Comparison of ENCODE assay signal across 8 cellular contexts in genomic region chr19:10580979-10581631, GRCh38. TPM values are rescaled to one million over a fixed set of nuclear protein-coding genes. Genes with fewer than 3 reads are reported as not detected.
DNase-seq lines count a peak whose midpoint lies in the region; ATAC-seq and TF ChIP-seq lines count a peak whose summit lies in the region.

No MANE protein-coding gene starts in this region.

- TF ChIP-seq POLR2A in prostate gland (IDR thresholded peaks at IDR 0.05): no peak

- H3K9me3 ChIP-seq in cardiac muscle cell (ENCODE audit: low read depth) (no peaks in the 10 kb centered on the region), prostate gland (no peaks in the 10 kb centered on the region)

- H3K9me3 Mint-ChIP-seq in activated naive CD4-positive, alpha-beta T cell treated with anti-CD3 and anti-CD28 coated beads, Interleukin-2, amount 50 U/mL, for 72 hours: no peaks in the 10 kb centered on the region

- peak; percentile 91 to 95 for ATAC-seq in activated naive CD4-positive, alpha-beta T cell treated with anti-CD3 and anti-CD28 coated beads, Interleukin-2, amount 50 U/mL, for 72 hours
- no peak for ATAC-seq in HG02973 (IDR thresholded peaks at IDR 0.05; ENCODE audit: unreplicated experiment)

- H3K36me3 ChIP-seq in cardiac muscle cell (no peaks in the 10 kb centered on the region), prostate gland (no peaks in the 10 kb centered on the region)

- H3K27ac ChIP-seq in cardiac muscle cell: no peak overlapping the region
- H3K27ac ChIP-seq in prostate gland: no peak overlapping the region

- peak; percentile 100 for TF ChIP-seq CTCF in GM12864 (IDR thresholded peaks at IDR 0.05; ENCODE audit: low read depth, low read length, missing control alignments)
- TF ChIP-seq CTCF in cardiac muscle cell (IDR thresholded peaks at IDR 0.05; ENCODE audit: low read depth, low read length): peak; percentile 100
- peak; percentile 96 to 99 (median 98) for TF ChIP-seq CTCF in prostate gland (IDR thresholded peaks at IDR 0.05)

- no peaks in the 10 kb centered on the region for H3K4me1 ChIP-seq in cardiac muscle cell (ENCODE audit: low read depth)
- no peaks in the 10 kb centered on the region for H3K4me1 ChIP-seq in prostate gland (replicated peaks)

- DNase-seq in GM12864 (ENCODE audit: low read depth): peak; percentile 85
- DNase-seq in NCI-H1092 (lab: John Stamatoyannopoulos, UW): peak; percentile 90
- DNase-seq in SKM-1 treated with dmso at 0.1 percent for 144 hours (lab: John Stamatoyannopoulos, UW; ENCODE audit: unreplicated experiment): peak; percentile 92
- DNase-seq in activated naive CD4-positive, alpha-beta T cell treated with anti-CD3 and anti-CD28 coated beads, Interleukin-2, amount 50 U/mL, for 72 hours (ENCODE audit: low spot score in 2 of 2): peak; percentile 82 to 90
- peak; percentile 93 to 95 for DNase-seq in cardiac muscle cell (ENCODE audit: low read depth in 1 of 2, low spot score in 1 of 2)
- DNase-seq in prostate gland (ENCODE audit: low spot score): peak; percentile 85
- peak; percentile 89 for DNase-seq in ureter (ENCODE audit: low spot score)

- no peak overlapping the region for H3K27ac Mint-ChIP-seq in activated naive CD4-positive, alpha-beta T cell treated with anti-CD3 and anti-CD28 coated beads, Interleukin-2, amount 50 U/mL, for 72 hours

- intact Hi-C loops in prostate gland (cut with DNase I): loop anchor here (1.0 kb wide), 1 partner anchor 63 kb away; no protein-coding TSS in a partner anchor

- WGBS in prostate gland: 24% methylated on average over 31 of the region's 31 CpGs

- H3K4me3 ChIP-seq in GM12864 (ENCODE audit: low read depth, low read length) (no peak overlapping the region), cardiac muscle cell (no peak overlapping the region), prostate gland (no peak overlapping the region)

- H3K27me3 ChIP-seq in cardiac muscle cell (no peaks in the 10 kb centered on the region), prostate gland (replicated peaks; ENCODE audit: insufficient read depth) (no peaks in the 10 kb centered on the region)

- H3K36me3 Mint-ChIP-seq in activated naive CD4-positive, alpha-beta T cell treated with anti-CD3 and anti-CD28 coated beads, Interleukin-2, amount 50 U/mL, for 72 hours: no peaks in the 10 kb centered on the region

RNA-seq across cellular contexts. Expression of gene AP1M2, which starts 6.0 kb away (rescaled TPM):
- total RNA-seq in activated naive CD4-positive, alpha-beta T cell treated with anti-CD3 and anti-CD28 coated beads, Interleukin-2, amount 50 U/mL, for 72 hours: not detected
- total RNA-seq in cardiac muscle cell (0.12 TPM in 1 of 2 replicates, not detected in the other), prostate gland (10 to 100 TPM; 28.1 to 85.8 TPM), ureter (81.4 TPM)
- 0.28 TPM in 1 of 2 replicates, not detected in the other for polyA plus RNA-seq in cardiac muscle cell

RNA-seq across cellular contexts. Expression of gene CDKN2D, which starts 12.3 kb away (rescaled TPM):
- 100 to 1,000 TPM in 1 of 2 donors, 10 to 100 TPM in 1; 43.4 to 248 TPM for total RNA-seq in activated naive CD4-positive, alpha-beta T cell treated with anti-CD3 and anti-CD28 coated beads, Interleukin-2, amount 50 U/mL, for 72 hours
- total RNA-seq in cardiac muscle cell: 11.1 and 15.3 TPM in 2 replicates
- 17.6 and 33.4 TPM in 2 replicates for polyA plus RNA-seq in cardiac muscle cell
- 1 to 10 TPM; 3.7 to 8.2 TPM for total RNA-seq in prostate gland
- total RNA-seq in ureter: 5.4 TPM

RNA-seq across cellular contexts. Expression of gene KRI1, which starts 15.3 kb away (rescaled TPM):
- 10 to 100 TPM; 55.6 to 62.7 TPM for total RNA-seq in activated naive CD4-positive, alpha-beta T cell treated with anti-CD3 and anti-CD28 coated beads, Interleukin-2, amount 50 U/mL, for 72 hours
- total RNA-seq in cardiac muscle cell: 15.3 and 28.3 TPM in 2 replicates
- polyA plus RNA-seq in cardiac muscle cell: 26.1 and 34.9 TPM in 2 replicates
- 10 to 100 TPM; 23.6 to 23.8 TPM for total RNA-seq in prostate gland
- 32.5 TPM for total RNA-seq in ureter

RNA-seq across cellular contexts. Expression of gene ATG4D, which starts 37.4 kb away (rescaled TPM):
- 10 to 100 TPM; 21.0 to 67.4 TPM for total RNA-seq in activated naive CD4-positive, alpha-beta T cell treated with anti-CD3 and anti-CD28 coated beads, Interleukin-2, amount 50 U/mL, for 72 hours
- total RNA-seq in cardiac muscle cell (67.0 and 67.3 TPM in 2 replicates), prostate gland (10 to 100 TPM; 36.3 to 57.9 TPM), ureter (36.7 TPM)
- polyA plus RNA-seq in cardiac muscle cell: 69.0 and 74.0 TPM in 2 replicates

RNA-seq across cellular contexts. Expression of gene SLC44A2, which starts 44.2 kb away (rescaled TPM):
- 10 to 100 TPM; 81.3 to 92.0 TPM for total RNA-seq in activated naive CD4-positive, alpha-beta T cell treated with anti-CD3 and anti-CD28 coated beads, Interleukin-2, amount 50 U/mL, for 72 hours
- total RNA-seq in cardiac muscle cell (78.8 and 109 TPM in 2 replicates), prostate gland (100 to 1,000 TPM in 1 of 2 donors, 10 to 100 TPM in 1; 91.1 to 402 TPM), ureter (381 TPM)
- polyA plus RNA-seq in cardiac muscle cell: 108 and 162 TPM in 2 replicates

Comparison
In these comparisons a context has a peak if more than half of its experiments do, and no peak if none do; other contexts are left out.
1. RNA of gene AP1M2, which starts 6.0 kb away (total RNA-seq): 28.1 to 85.8 TPM in prostate gland and 81.4 TPM in ureter (single experiment); 0.12 TPM in cardiac muscle cell and not detected in activated naive CD4-positive, alpha-beta T cell treated with anti-CD3 and anti-CD28 coated beads, Interleukin-2, amount 50 U/mL, for 72 hours; every median in the first group is over 10 times any median in the second.
2. Peak in every context shown above with its lines, with median percentiles within 50 percentile points of each other: DNase-seq and CTCF ChIP-seq.